ENCODE assay signal across 17 cellular contexts in genomic region chr2:74857215-74857614, GRCh38. TPM values are rescaled to one million over a fixed set of nuclear protein-coding genes. Genes with fewer than 3 reads are reported as not detected.
DNase-seq lines count a peak whose midpoint lies in the region; ATAC-seq, FAIRE-seq and TF ChIP-seq lines count a peak whose summit lies in the region.
"Had no signal": no experiment of that assay in that cellular context is flagged by ENCODE, and none has a peak within 500 bp of the region (broad histone marks: within the 10 kb centered on the region; RNA-seq: fewer than 3 reads in every experiment).

No MANE protein-coding gene starts in this region.

- POLR2A ChIA-PET in HepG2 (lab: Yijun Ruan, JAX): interaction anchor here (0.7 to 1.0 kb wide), 2 partner anchors 17 to 93 kb away, joined by 3 read pairs; no protein-coding TSS in a partner anchor

- no peak for TF ChIP-seq RAD21 in HepG2 (CRISPR knock-in tag; IDR thresholded peaks at IDR 0.05)

- no peaks in the 10 kb centered on the region for H3K27me3 Mint-ChIP-seq in progenitor cell of endocrine pancreas
- H3K27me3 Mint-ChIP-seq: CD4-positive, alpha-beta T cell had no signal

- CTCF ChIA-PET in HepG2 (lab: Yijun Ruan, JAX; ENCODE audit: low intra/inter-chr PET ratio, low total read pairs): no interaction called here

- no TSS peak for BruUV-seq in HepG2 (replicated peaks; lab: Mats Ljungman, UMichigan)

- H2BK5ac ChIP-seq in trophoblast cell (ENCODE audit: low read depth, low read length, poor library complexity): no peak overlapping the region

- TF ChIP-seq EP300 in HepG2 (IDR thresholded peaks at IDR 0.05; ENCODE audit: low read depth in 2 of 2, low read length in 2 of 2) (no peak), HepG2 (CRISPR knock-in tag; IDR thresholded peaks at IDR 0.05; ENCODE audit: borderline replicate concordance) (no peak), upper lobe of left lung (IDR thresholded peaks at IDR 0.05) (no peak)

- H3K27ac Mint-ChIP-seq in progenitor cell of endocrine pancreas: no peak overlapping the region
- H3K27ac Mint-ChIP-seq: CD4-positive, alpha-beta T cell; GM23338 had no signal

- H4K20me1 ChIP-seq in HepG2 (ENCODE audit: insufficient read depth, low read length) (peaks cover 87% of the 10 kb centered on the region), hepatocyte (ENCODE audit: insufficient read depth, poor library complexity, severe bottlenecking) (no peaks in the 10 kb centered on the region)

- peaks cover 11% of the 10 kb centered on the region for H3K36me3 Mint-ChIP-seq in progenitor cell of endocrine pancreas (ENCODE audit: insufficient read depth)

- no peak overlapping the region for H3K14ac ChIP-seq in trophoblast cell (ENCODE audit: low read length)

- no peaks in the 10 kb centered on the region for H3K9me2 ChIP-seq in hepatocyte (replicated peaks; ENCODE audit: insufficient read depth)

- WGBS in HepG2 (ENCODE audit: low lambda C conversion rate): 96% methylated on average over 4 of the region's 4 CpGs
- WGBS in right lobe of liver (ENCODE audit: insufficient coverage, low coverage, low lambda C conversion rate, missing lambda C conversion rate): 85% methylated on average over 4 of the region's 4 CpGs
- 90% methylated on average over 4 of the region's 4 CpGs for WGBS in hepatocyte (ENCODE audit: low lambda C conversion rate, missing lambda C conversion rate)
- WGBS in trophoblast cell (ENCODE audit: extremely low coverage, insufficient coverage, insufficient read length): no CpG with 5 or more reads among the region's 4 CpGs
- 92 to 93% methylated on average over 4 of the region's 4 CpGs for WGBS in upper lobe of left lung, 2 donors

- no peak overlapping the region for H3K18ac ChIP-seq in trophoblast cell (ENCODE audit: low read length)

- H2BK12ac ChIP-seq in trophoblast cell (ENCODE audit: low read length): no peak overlapping the region

- in situ Hi-C loops in HepG2 (cut with HindIII; ENCODE audit: extremely low pct_ligation_motif_present, low pct_unique_long_range_greater_than_20kb): no loop called here

- no peak overlapping the region for H4K12ac ChIP-seq in trophoblast cell (ENCODE audit: low read depth, low read length)

- H2BK120ac ChIP-seq in trophoblast cell (ENCODE audit: insufficient read depth, low read length, poor library complexity): no peak overlapping the region

- H3K4ac ChIP-seq in trophoblast cell (ENCODE audit: low read depth, low read length): no peak overlapping the region

- H3K79me2 ChIP-seq in HepG2 (ENCODE audit: insufficient read depth, low read length): peaks cover 87% of the 10 kb centered on the region
- peaks cover 22% of the 10 kb centered on the region for H3K79me2 ChIP-seq in hepatocyte
- peaks cover 4% of the 10 kb centered on the region for H3K79me2 ChIP-seq in trophoblast cell (ENCODE audit: control insufficient read depth, insufficient read depth, low read length, poor library complexity)

- no peak overlapping the region for H4K8ac ChIP-seq in trophoblast cell (ENCODE audit: low read depth, low read length)

- H3K79me1 ChIP-seq in trophoblast cell (ENCODE audit: low read length): no peaks in the 10 kb centered on the region

- H3K9me3 ChIP-seq in HepG2 (ENCODE audit: low read length) (no peaks in the 10 kb centered on the region), right lobe of liver (no peaks in the 10 kb centered on the region), hepatocyte (ENCODE audit: low read depth) (no peaks in the 10 kb centered on the region), trophoblast cell (ENCODE audit: insufficient read depth, low read depth, low read length) (no peaks in the 10 kb centered on the region), upper lobe of left lung (no peaks in the 10 kb centered on the region)
- H3K9me3 ChIP-seq: BLaER1 treated with 17β-estradiol and CSF1 and Interleukin-3, amounts not matched to agents 10 nM and 100 nM had no signal

- DNase-seq in HepG2 (ENCODE audit: low spot score): no peak
- DNase-seq in right lobe of liver: no peak
- DNase-seq in hepatocyte (ENCODE audit: low spot score): no peak
- no peak for DNase-seq in trophoblast cell
- DNase-seq in upper lobe of left lung: no peak
- no peak for DNase-seq in central memory CD4-positive, alpha-beta T cell
- no peak for DNase-seq in amygdala (lab: John Stamatoyannopoulos, UW)
- no peak for DNase-seq in progenitor cell of endocrine pancreas (ENCODE audit: low spot score, unreplicated experiment)
- DNase-seq: 8988T; ACHN; CD4-positive, alpha-beta T cell; DMS79; H7 had no signal

- H3K4me1 ChIP-seq in HepG2 (ENCODE audit: insufficient read depth, low read length): peaks cover 60% of the 10 kb centered on the region
- H3K4me1 ChIP-seq in right lobe of liver: no peaks in the 10 kb centered on the region
- peaks cover 24% of the 10 kb centered on the region for H3K4me1 ChIP-seq in hepatocyte (ENCODE audit: insufficient read depth)
- H3K4me1 ChIP-seq in trophoblast cell (ENCODE audit: control insufficient read depth in 1 of 2, insufficient read depth in 2 of 2, low read length in 2 of 2): peaks cover 2 to 8% of the 10 kb centered on the region in 2 experiments
- peaks cover 10 to 57% (median 25%) of the 10 kb centered on the region in 4 donors for H3K4me1 ChIP-seq in upper lobe of left lung

- H3K4me1 Mint-ChIP-seq in progenitor cell of endocrine pancreas (ENCODE audit: low read depth): peaks cover 25% of the 10 kb centered on the region

- no peak for ATAC-seq in HepG2
- no peak for ATAC-seq in right lobe of liver
- ATAC-seq in upper lobe of left lung (ENCODE audit: low FRiP score in 2 of 2): no peak
- ATAC-seq: GM12878, GM23338 had no signal

- intact Hi-C loops in HepG2 (cut with micrococcal nuclease; ENCODE audit: unreplicated experiment): loop anchor here (2.0 kb wide), 1 partner anchor 20 kb away; no protein-coding TSS in a partner anchor
- intact Hi-C loops in right lobe of liver (cut with DNase I): no loop called here

- no peak overlapping the region for H3K27ac ChIP-seq in HepG2 (ENCODE audit: extremely low read length, insufficient read depth, low read length)
- no peak overlapping the region for H3K27ac ChIP-seq in right lobe of liver
- peak overlapping the region; percentile 65 for H3K27ac ChIP-seq in hepatocyte
- no peak overlapping the region for H3K27ac ChIP-seq in trophoblast cell (ENCODE audit: low read depth, low read length)
- H3K27ac ChIP-seq in upper lobe of left lung: peak overlapping the region; percentile 0 to 59 (median 30)

- H3K9ac ChIP-seq in HepG2 (ENCODE audit: insufficient read depth, low read depth, low read length) (no peak overlapping the region), trophoblast cell (ENCODE audit: low read length) (peak overlapping the region; percentile 26)

- no peak overlapping the region for H2AK5ac ChIP-seq in trophoblast cell (ENCODE audit: low read length)

- FAIRE-seq in HepG2 (lab: Jason Lieb, UNC): no peak
- FAIRE-seq: GM12878, GM18507 had no signal

- H3K9me3 Mint-ChIP-seq in progenitor cell of endocrine pancreas (ENCODE audit: low read depth): no peaks in the 10 kb centered on the region
- H3K9me3 Mint-ChIP-seq: CD4-positive, alpha-beta T cell; GM23338 had no signal

- H3K4me3 ChIP-seq in HepG2 (replicated peaks in 1 of 3; ENCODE audit: insufficient read depth in 1 of 3, low read depth in 2 of 3, low read length in 3 of 3) (no peak overlapping the region), right lobe of liver (no peak overlapping the region), hepatocyte (no peak overlapping the region), trophoblast cell (ENCODE audit: low read depth, low read length) (no peak overlapping the region), upper lobe of left lung (no peak overlapping the region)
- H3K4me3 ChIP-seq: BLaER1 treated with 17β-estradiol and CSF1 and Interleukin-3, amounts not matched to agents 10 nM and 100 nM; GM12878; GM23338 had no signal

- H3K4me3 Mint-ChIP-seq in progenitor cell of endocrine pancreas (ENCODE audit: low read depth): no peak overlapping the region
- H3K4me3 Mint-ChIP-seq: CD4-positive, alpha-beta T cell; GM23338 had no signal

- H3K36me3 ChIP-seq in HepG2 (replicated peaks in 1 of 2; ENCODE audit: control insufficient read depth in 1 of 2, insufficient read depth in 2 of 2, low read length in 2 of 2) (peaks cover 43 to 94% of the 10 kb centered on the region in 2 experiments), right lobe of liver (no peaks in the 10 kb centered on the region), hepatocyte (replicated peaks; ENCODE audit: insufficient read depth, low read depth) (no peaks in the 10 kb centered on the region), trophoblast cell (ENCODE audit: control insufficient read depth in 1 of 2, insufficient read depth in 2 of 2, low read length in 2 of 2) (peaks cover 0 to 3% of the 10 kb centered on the region in 2 experiments), upper lobe of left lung (no peaks in the 10 kb centered on the region)

- TF ChIP-seq POLR2A in HepG2 (IDR thresholded peaks at IDR 0.05; ENCODE audit: insufficient read depth in 1 of 2, low read depth in 2 of 2, low read length in 2 of 2): no peak
- TF ChIP-seq POLR2A in right lobe of liver (IDR thresholded peaks at IDR 0.05): no peak
- TF ChIP-seq POLR2A in upper lobe of left lung (IDR thresholded peaks at IDR 0.05): no peak

- no peak overlapping the region for H2AFZ ChIP-seq in HepG2 (ENCODE audit: low read length)
- H2AFZ ChIP-seq in hepatocyte: no peak overlapping the region
- peak overlapping the region; percentile 39 for H2AFZ ChIP-seq in trophoblast cell (ENCODE audit: insufficient read depth, low read length, poor library complexity)
- H2AFZ ChIP-seq: GM23338 had no signal

- no peak for TF ChIP-seq CTCF in HepG2 (CRISPR knock-in tag; IDR thresholded peaks at IDR 0.05)
- no peak for TF ChIP-seq CTCF in right lobe of liver (IDR thresholded peaks at IDR 0.05)
- no peak for TF ChIP-seq CTCF in hepatocyte (IDR thresholded peaks at IDR 0.05; ENCODE audit: poor library complexity)
- no peak for TF ChIP-seq CTCF in upper lobe of left lung (IDR thresholded peaks at IDR 0.05)
- TF ChIP-seq CTCF in progenitor cell of endocrine pancreas (IDR thresholded peaks at IDR 0.05; ENCODE audit: unreplicated experiment): no peak

- H3K4me2 ChIP-seq in HepG2 (ENCODE audit: low read depth, low read length) (no peak overlapping the region), hepatocyte (no peak overlapping the region), trophoblast cell (ENCODE audit: low read length) (no peak overlapping the region)
- H3K4me2 ChIP-seq: GM23338 had no signal

- H4K91ac ChIP-seq in trophoblast cell (ENCODE audit: low read depth, low read length): no peak overlapping the region

- H3K27me3 ChIP-seq in HepG2 (ENCODE audit: control insufficient read depth in 1 of 2, insufficient read depth in 2 of 2, low read length in 2 of 2) (no peaks in the 10 kb centered on the region), right lobe of liver (no peaks in the 10 kb centered on the region), hepatocyte (no peaks in the 10 kb centered on the region), trophoblast cell (ENCODE audit: insufficient read depth, low read length) (no peaks in the 10 kb centered on the region), upper lobe of left lung (no peaks in the 10 kb centered on the region)
- H3K27me3 ChIP-seq: BLaER1 treated with 17β-estradiol and CSF1 and Interleukin-3, amounts not matched to agents 10 nM and 100 nM had no signal

- H3K23ac ChIP-seq in trophoblast cell (ENCODE audit: low read length): no peak overlapping the region

RNA-seq across cellular contexts. Expression of gene HK2, which starts 23.3 kb away (rescaled TPM):
- total RNA-seq in HepG2 (2016; rRNA removed; fragmentation: Illumina TruSeq; extraction: Trizol) (13.2 and 24.4 TPM in 2 replicates), right lobe of liver (10 to 100 TPM in 1 of 6 experiments, 1 to 10 TPM in 1, under 1 TPM in 4; 0.48 to 23.0 (median 0.87) TPM), hepatocyte (25.6 and 37.3 TPM in 2 replicates), upper lobe of left lung (10 to 100 TPM; 29.0 to 98.8 (median 39.7) TPM), progenitor cell of endocrine pancreas (18.2 and 20.0 TPM in 2 replicates)
- 1.4 and 1.6 TPM in 2 replicates for total RNA-seq in HepG2 (2016; cell fraction: cytosol; rRNA removed; fragmentation: Illumina TruSeq; extraction: Trizol; ENCODE audit: low read depth)
- total RNA-seq in HepG2 (2016; cell fraction: insoluble cytoplasmic fraction; rRNA removed; fragmentation: Illumina TruSeq; extraction: Trizol): 13.6 and 21.9 TPM in 2 replicates
- 8.5 and 9.3 TPM in 2 replicates for total RNA-seq in HepG2 (2016; cell fraction: membrane; rRNA removed; fragmentation: Illumina TruSeq; extraction: Trizol)
- total RNA-seq in HepG2 (2016; cell fraction: nucleus; rRNA removed; fragmentation: Illumina TruSeq; extraction: Trizol): 20.3 and 20.8 TPM in 2 replicates
- polyA plus RNA-seq in HepG2 (2011; rRNA removed) (97.0 and 101 TPM in 2 replicates), hepatocyte (21.1 and 25.4 TPM in 2 replicates)
- polyA plus RNA-seq in HepG2 (2011; cell fraction: cytosol; rRNA removed): 69.4 and 70.4 TPM in 2 replicates
- polyA plus RNA-seq in HepG2 (2011; cell fraction: nucleus; rRNA removed): 105 and 144 TPM in 2 replicates
- 78.0 and 124 TPM in 2 replicates for polyA plus RNA-seq in HepG2 (2012)
- 0.93 and 0.99 TPM in 2 replicates for polyA plus RNA-seq in HepG2 (2016; cell fraction: cytosol; fragmentation: Illumina TruSeq; extraction: Trizol; ENCODE audit: low read depth)
- 23.2 and 27.3 TPM in 2 replicates for polyA plus RNA-seq in HepG2 (2016; cell fraction: insoluble cytoplasmic fraction; fragmentation: Illumina TruSeq; extraction: Trizol; ENCODE audit: low read depth)
- 2.8 and 3.5 TPM in 2 replicates for polyA plus RNA-seq in HepG2 (2016; cell fraction: membrane; fragmentation: Illumina TruSeq; extraction: Trizol; ENCODE audit: low read depth)
- 30.1 and 30.3 TPM in 2 replicates for polyA plus RNA-seq in HepG2 (2016; cell fraction: nucleus; fragmentation: Illumina TruSeq; extraction: Trizol; ENCODE audit: insufficient read depth, low read depth)
- polyA minus RNA-seq in HepG2 (2011; rRNA and poly(A)+ RNA removed; ENCODE audit: low replicate concordance): 69.1 and 358 TPM in 2 replicates
- polyA minus RNA-seq in HepG2 (2011; cell fraction: cytosol; rRNA and poly(A)+ RNA removed): 176 and 190 TPM in 2 replicates
- polyA minus RNA-seq in HepG2 (2011; cell fraction: nucleus; rRNA and poly(A)+ RNA removed): 176 and 200 TPM in 2 replicates
- polyA plus RNA-seq in trophoblast cell (2013): 24.5 and 24.8 TPM in 2 replicates

Comparison
In these comparisons a context has a peak if more than half of its experiments do, and no peak if none do; other contexts are left out.
1. H3K27ac ChIP-seq: peak in hepatocyte (single experiment) and upper lobe of left lung (4 of 4); none in HepG2 (single experiment), right lobe of liver (0 of 3) and trophoblast cell (single experiment).